ENCODE assay signal across 1 cellular context in genomic region chr20:12975833-12976608, GRCh38.
TF ChIP-seq lines count a peak whose summit lies in the region.

No MANE protein-coding gene starts in this region.

TF ChIP-seq in HepG2, 621 proteins besides CTCF, POLR2A, EP300 and RAD21 (continued from another document):
- TF ChIP-seq PAXIP1 (CRISPR knock-in tag; conservative IDR thresholded peaks at IDR 0.05), result 0 out of 2 replicates have a peak, but pooled peaks have one; percentile 20
- TF ChIP-seq LCORL (IDR thresholded peaks at IDR 0.05), result no peak
- TF ChIP-seq LCORL (CRISPR knock-in tag; IDR thresholded peaks at IDR 0.05), result 0 out of 2 replicates have a peak, but pooled peaks have one; percentile 3
- peak; percentile 24; the same call in 1 of the 2 replicates for TF ChIP-seq PHF21A (CRISPR knock-in tag; IDR thresholded peaks at IDR 0.05)
- no peak for TF ChIP-seq ELF4 (CRISPR knock-in tag; IDR thresholded peaks at IDR 0.05; ENCODE audit: borderline replicate concordance)
- no peak for TF ChIP-seq ZNF232 (CRISPR knock-in tag; IDR thresholded peaks at IDR 0.05; ENCODE audit: borderline replicate concordance)
- TF ChIP-seq ZNF709 (CRISPR knock-in tag; IDR thresholded peaks at IDR 0.05), result 0 out of 2 replicates have a peak, but pooled peaks have one; percentile 24
- no peak for TF ChIP-seq GATAD2A (CRISPR knock-in tag; IDR thresholded peaks at IDR 0.05)
- TF ChIP-seq, protein P1, sequence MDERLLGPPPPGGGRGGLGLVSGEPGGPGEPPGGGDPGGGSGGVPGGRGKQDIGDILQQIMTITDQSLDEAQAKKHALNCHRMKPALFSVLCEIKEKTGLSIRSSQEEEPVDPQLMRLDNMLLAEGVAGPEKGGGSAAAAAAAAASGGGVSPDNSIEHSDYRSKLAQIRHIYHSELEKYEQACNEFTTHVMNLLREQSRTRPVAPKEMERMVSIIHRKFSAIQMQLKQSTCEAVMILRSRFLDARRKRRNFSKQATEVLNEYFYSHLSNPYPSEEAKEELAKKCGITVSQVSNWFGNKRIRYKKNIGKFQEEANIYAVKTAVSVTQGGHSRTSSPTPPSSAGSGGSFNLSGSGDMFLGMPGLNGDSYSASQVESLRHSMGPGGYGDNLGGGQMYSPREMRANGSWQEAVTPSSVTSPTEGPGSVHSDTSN (CRISPR knock-in tag; IDR thresholded peaks at IDR 0.05), result 0 out of 2 replicates have a peak, but pooled peaks have one; percentile 27
